ENCODE assay signal across 10 cellular contexts in genomic region chr6:82589509-82590206, GRCh38.
DNase-seq lines count a peak whose midpoint lies in the region; ATAC-seq and TF ChIP-seq lines count a peak whose summit lies in the region.
"Had no signal": no experiment of that assay in that cellular context is flagged by ENCODE, and none has a peak within 500 bp of the region (broad histone marks: within the 10 kb centered on the region; RNA-seq: fewer than 3 reads in every experiment).

No MANE protein-coding gene starts in this region.

- no TSS peak for BruUV-seq in Calu3 (replicated peaks; lab: Mats Ljungman, UMichigan)

- ATAC-seq in GM19328 (IDR thresholded peaks at IDR 0.05; ENCODE audit: unreplicated experiment) (peak; percentile 71), HG03520 (IDR thresholded peaks at IDR 0.05; ENCODE audit: unreplicated experiment) (peak; percentile 64)

- intact Hi-C loops in Calu3 (cut with micrococcal nuclease; ENCODE audit: unreplicated experiment) (loop anchor here (1.0 to 2.0 kb wide), 4 partner anchors 259 to 465 kb away; no protein-coding TSS in a partner anchor), left ventricle myocardium inferior (cut with micrococcal nuclease) (no loop called here)
- intact Hi-C loops in activated naive CD4-positive, alpha-beta T cell treated with anti-CD3 and anti-CD28 coated beads for 36 hours (cut with micrococcal nuclease): loop anchor here (1.0 to 5.0 kb wide), 2 partner anchors 319 to 337 kb away; no protein-coding TSS in a partner anchor

- no peak for TF ChIP-seq CTCF in Calu3 (IDR thresholded peaks at IDR 0.05; ENCODE audit: unreplicated experiment)
- TF ChIP-seq CTCF in RWPE1 (conservative IDR thresholded peaks at IDR 0.05; ENCODE audit: low read depth): no peak
- no peak for TF ChIP-seq CTCF in left ventricle myocardium inferior (IDR thresholded peaks at IDR 0.05; ENCODE audit: borderline replicate concordance)

- CTCF ChIA-PET in Calu3 (lab: Charles Lee) (interaction anchor here (0.9 kb wide), 1 partner anchor 319 kb away, joined by 3 read pairs; no protein-coding TSS in a partner anchor), RWPE1 (lab: Yijun Ruan, JAX) (no interaction called here)
- CTCF ChIA-PET in activated naive CD4-positive, alpha-beta T cell treated with anti-CD3 and anti-CD28 coated beads for 36 hours (lab: Charles Lee): no interaction called here

- H3K4me3 ChIP-seq in left ventricle myocardium inferior: no peak overlapping the region
- H3K4me3 ChIP-seq: SJSA1 had no signal

- peaks cover 24% of the 10 kb centered on the region for H3K4me1 Mint-ChIP-seq in Calu3 (ENCODE audit: low read depth, unreplicated experiment)
- H3K4me1 Mint-ChIP-seq in activated naive CD4-positive, alpha-beta T cell treated with anti-CD3 and anti-CD28 coated beads for 36 hours (ENCODE audit: low read depth): no peaks in the 10 kb centered on the region

- H3K27me3 ChIP-seq in left ventricle myocardium inferior (ENCODE audit: low read depth): no peaks in the 10 kb centered on the region
- H3K27me3 ChIP-seq: SJSA1 had no signal

- no peak overlapping the region for H3K27ac Mint-ChIP-seq in Calu3 (ENCODE audit: unreplicated experiment)
- no peak overlapping the region for H3K27ac Mint-ChIP-seq in activated naive CD4-positive, alpha-beta T cell treated with anti-CD3 and anti-CD28 coated beads for 36 hours

- POLR2A ChIA-PET in RWPE1 (lab: Yijun Ruan, JAX; ENCODE audit: low non-redundant PET): no interaction called here

- no peaks in the 10 kb centered on the region for H3K36me3 Mint-ChIP-seq in Calu3 (ENCODE audit: insufficient read depth, unreplicated experiment)
- no peaks in the 10 kb centered on the region for H3K36me3 Mint-ChIP-seq in activated naive CD4-positive, alpha-beta T cell treated with anti-CD3 and anti-CD28 coated beads for 36 hours (ENCODE audit: low read depth)

- no peaks in the 10 kb centered on the region for H3K9me3 ChIP-seq in left ventricle myocardium inferior (replicated peaks)
- H3K9me3 ChIP-seq: SJSA1 had no signal

- no peaks in the 10 kb centered on the region for H3K4me1 ChIP-seq in left ventricle myocardium inferior
- H3K4me1 ChIP-seq: SJSA1 had no signal

- H3K4me3 Mint-ChIP-seq in Calu3 (ENCODE audit: low read depth, unreplicated experiment): no peak overlapping the region
- H3K4me3 Mint-ChIP-seq in activated naive CD4-positive, alpha-beta T cell treated with anti-CD3 and anti-CD28 coated beads for 36 hours: no peak overlapping the region

- H3K36me3 ChIP-seq in left ventricle myocardium inferior: no peaks in the 10 kb centered on the region
- H3K36me3 ChIP-seq: SJSA1 had no signal

- H3K27ac ChIP-seq in RWPE1 (no peak overlapping the region), left ventricle myocardium inferior (replicated peaks) (no peak overlapping the region)
- H3K27ac ChIP-seq: SJSA1 had no signal

- H3K27me3 Mint-ChIP-seq in Calu3 (ENCODE audit: unreplicated experiment): no peaks in the 10 kb centered on the region
- H3K27me3 Mint-ChIP-seq in activated naive CD4-positive, alpha-beta T cell treated with anti-CD3 and anti-CD28 coated beads for 36 hours (ENCODE audit: low read depth): no peaks in the 10 kb centered on the region

- DNase-seq in Calu3 (peak; percentile 24), RWPE1 (ENCODE audit: low spot score) (peak; percentile 47), iPS DF 4.7 (ENCODE audit: extremely low read depth, low spot score) (peak; percentile 28), left ventricle myocardium inferior (no peak), GF-D8 (lab: John Stamatoyannopoulos, UW) (no peak)
- no peak for DNase-seq in activated naive CD4-positive, alpha-beta T cell treated with anti-CD3 and anti-CD28 coated beads for 36 hours
- DNase-seq: left cardiac atrium had no signal

- no peaks in the 10 kb centered on the region for H3K9me3 Mint-ChIP-seq in Calu3 (ENCODE audit: low read depth, unreplicated experiment)
- no peaks in the 10 kb centered on the region for H3K9me3 Mint-ChIP-seq in activated naive CD4-positive, alpha-beta T cell treated with anti-CD3 and anti-CD28 coated beads for 36 hours

Comparison
In these comparisons a context has a peak if more than half of its experiments do, and no peak if none do; other contexts are left out.
1. DNase-seq: peak in Calu3 (single experiment), RWPE1 (single experiment) and iPS DF 4.7 (single experiment); none in activated naive CD4-positive, alpha-beta T cell treated with anti-CD3 and anti-CD28 coated beads for 36 hours (single experiment), left ventricle myocardium inferior (single experiment) and GF-D8 (single experiment).